Comparison of ENCODE assay signal across 14 cellular contexts in genomic region chr20:40511478-40511877, GRCh38.
A peak's percentile ranks its signal among the peaks of the same experiment; 100 is the strongest.
DNase-seq lines count a peak whose midpoint lies in the region; FAIRE-seq and TF ChIP-seq lines count a peak whose summit lies in the region.
"Had no signal": no experiment of that assay in that cellular context is flagged by ENCODE, and none has a peak within 500 bp of the region (broad histone marks: within the 10 kb centered on the region; RNA-seq: fewer than 3 reads in every experiment).

No MANE protein-coding gene starts in this region.

- H3K4me3 ChIP-seq in prostate gland (no peak overlapping the region), SJCRH30 (no peak overlapping the region), Karpas-422 (ENCODE audit: low read length) (no peak overlapping the region)

- FAIRE-seq in frontal cortex (lab: Jason Lieb, UNC) = no peak

- no peak for TF ChIP-seq CTCF in prostate gland (IDR thresholded peaks at IDR 0.05)

- WGBS in prostate gland = 32% methylated on average over 3 of the region's 3 CpGs

- no peaks in the 10 kb centered on the region for H4K20me1 ChIP-seq in Karpas-422 (ENCODE audit: insufficient read depth, low read depth, low read length)

- H3K9me2 ChIP-seq in Karpas-422 (replicated peaks; ENCODE audit: insufficient read depth, low read length) = no peaks in the 10 kb centered on the region

- no peaks in the 10 kb centered on the region for H3K79me2 ChIP-seq in Karpas-422 (ENCODE audit: low read length)

- no peak overlapping the region for H3K27ac ChIP-seq in prostate gland
- no peak overlapping the region for H3K27ac ChIP-seq in SJCRH30
- no peak overlapping the region for H3K27ac ChIP-seq in Karpas-422 (ENCODE audit: low read length)
- H3K27ac ChIP-seq: KMS-11 had no signal

- intact Hi-C loops in prostate gland (cut with DNase I) = no loop called here

- no peaks in the 10 kb centered on the region for H3K4me1 ChIP-seq in prostate gland (replicated peaks)
- H3K4me1 ChIP-seq in SJCRH30 = 0 out of 2 replicates have a peak, but pooled peaks cover 3% of the 10 kb centered on the region
- H3K4me1 ChIP-seq in Karpas-422 (ENCODE audit: low read length) = no peaks in the 10 kb centered on the region

- no peak for TF ChIP-seq POLR2A in prostate gland (IDR thresholded peaks at IDR 0.05)

- H3K27me3 ChIP-seq in prostate gland (replicated peaks; ENCODE audit: insufficient read depth) (no peaks in the 10 kb centered on the region), SJCRH30 (peaks cover 23% of the 10 kb centered on the region), Karpas-422 (ENCODE audit: low read length) (no peaks in the 10 kb centered on the region)

- H3K36me3 ChIP-seq in prostate gland (no peaks in the 10 kb centered on the region), SJCRH30 (no peaks in the 10 kb centered on the region), Karpas-422 (ENCODE audit: insufficient read depth, low read length) (no peaks in the 10 kb centered on the region)

- H3K9me3 ChIP-seq in prostate gland (no peaks in the 10 kb centered on the region), SJCRH30 (replicated peaks) (peaks cover 2% of the 10 kb centered on the region), Karpas-422 (ENCODE audit: low read length) (no peaks in the 10 kb centered on the region)

- no peak overlapping the region for H2AFZ ChIP-seq in Karpas-422 (ENCODE audit: low read length)

- DNase-seq in Daoy (ENCODE audit: low read depth) = peak; percentile 11
- DNase-seq in RPMI7951 (ENCODE audit: low read depth) = peak; percentile 93
- peak; percentile 95 for DNase-seq in fibroblast of gingiva (ENCODE audit: low read depth)
- peak; percentile 53 for DNase-seq in prostate gland (ENCODE audit: low spot score)
- no peak for DNase-seq in amniotic stem cell (lab: John Stamatoyannopoulos, UW)
- DNase-seq in SJCRH30 = no peak
- no peak for DNase-seq in Karpas-422
- DNase-seq in frontal cortex (ENCODE audit: low spot score in 2 of 2) = no peak
- DNase-seq: activated B cell treated with CpG ODN at 0.5 μM for 24 hours; dermis blood vessel endothelial cell; DMS79 treated with DMSO at 0.1 percent for 48 hours; NCI-H2029 treated with DMSO at 0.1 percent for 48 hours; stimulated activated CD4-positive, alpha-beta T cell treated with anti-CD3 and anti-CD28 coated beads, Interleukin-4, amount 100 ng/mL, for 1 hour had no signal

- no peak overlapping the region for H3K9ac ChIP-seq in Karpas-422 (ENCODE audit: low read length)
- H3K9ac ChIP-seq: KMS-11 had no signal

- H3K4me2 ChIP-seq in Karpas-422 (ENCODE audit: low read depth, low read length, poor library complexity, severe bottlenecking) = no peak overlapping the region
- H3K4me2 ChIP-seq: KMS-11 had no signal

Comparison
In these comparisons a context has a peak if more than half of its experiments do, and no peak if none do; other contexts are left out.
1. DNase-seq: peak in Daoy (single experiment), RPMI7951 (single experiment), fibroblast of gingiva (single experiment) and prostate gland (single experiment); none in amniotic stem cell (single experiment), SJCRH30 (0 of 2), Karpas-422 (single experiment) and frontal cortex (0 of 2).